In genomic region chr12:3035815-3036702, GRCh38 we compare ENCODE assay signal across 8 cellular contexts. TPM values are rescaled to one million over a fixed set of nuclear protein-coding genes. Genes with fewer than 3 reads are reported as not detected.
DNase-seq lines count a peak whose midpoint lies in the region; ATAC-seq and TF ChIP-seq lines count a peak whose summit lies in the region.
"Had no signal": no experiment of that assay in that cellular context is flagged by ENCODE, and none has a peak within 500 bp of the region (broad histone marks: within the 10 kb centered on the region; RNA-seq: fewer than 3 reads in every experiment).

No MANE protein-coding gene starts in this region.

- TF ChIP-seq CTCF in Loucy (conservative IDR thresholded peaks at IDR 0.05; ENCODE audit: low read length), result peak; percentile 57

- DNase-seq in EH (ENCODE audit: low read depth) (peak; percentile 18), dermis blood vessel endothelial cell (peak; percentile 56), occipital lobe (lab: John Stamatoyannopoulos, UW) (peak; percentile 48), SHP77 treated with DMSO at 0.1 percent for 48 hours (lab: John Stamatoyannopoulos, UW) (no peak)
- no peak for DNase-seq in activated T-cell treated with anti-CD3 and anti-CD28 coated beads, Interleukin-2, amount 50 U/mL, for 48 hours
- DNase-seq: mammary epithelial cell had no signal

- no peak overlapping the region for H3K4me2 ChIP-seq in Loucy (ENCODE audit: low read depth, low read length, poor library complexity, severe bottlenecking)

- no peaks in the 10 kb centered on the region for H3K36me3 ChIP-seq in Loucy (ENCODE audit: insufficient read depth, low read length)

- no peaks in the 10 kb centered on the region for H3K79me2 ChIP-seq in Loucy (ENCODE audit: insufficient read depth, low read length)

- H3K9me3 ChIP-seq in Loucy (ENCODE audit: insufficient read depth, low read depth, low read length), result no peaks in the 10 kb centered on the region

- no peaks in the 10 kb centered on the region for H3K9me2 ChIP-seq in Loucy (replicated peaks; ENCODE audit: low read depth, low read length)

- no peak overlapping the region for H2AFZ ChIP-seq in Loucy (ENCODE audit: low read length)

- H3K27me3 ChIP-seq in Loucy (ENCODE audit: insufficient read depth, low read length, poor library complexity, severe bottlenecking), result no peaks in the 10 kb centered on the region

- no peak overlapping the region for H3K4me3 ChIP-seq in Loucy (ENCODE audit: low read length, poor library complexity, severe bottlenecking)

- no peaks in the 10 kb centered on the region for H3F3A ChIP-seq in Loucy (ENCODE audit: low read depth)

- H3K4me1 ChIP-seq in Loucy (ENCODE audit: insufficient read depth, low read length, poor library complexity, severe bottlenecking), result no peaks in the 10 kb centered on the region

- H3K9ac ChIP-seq in Loucy (ENCODE audit: low read depth, low read length, poor library complexity, severe bottlenecking), result no peak overlapping the region

- no peak for ATAC-seq in esophagus mucosa

- H4K20me1 ChIP-seq in Loucy (ENCODE audit: insufficient read depth, low read length, poor library complexity, severe bottlenecking), result no peaks in the 10 kb centered on the region

RNA-seq across cellular contexts. Expression of gene TSPAN9, which starts 41.1 kb away (rescaled TPM):
- total RNA-seq in dermis blood vessel endothelial cell (70.8 and 125 TPM in 2 replicates), occipital lobe (8.4 TPM), esophagus mucosa (15.9 TPM)

Comparison
In these comparisons a context has a peak if more than half of its experiments do, and no peak if none do; other contexts are left out.
1. DNase-seq: peak in EH (single experiment), dermis blood vessel endothelial cell (single experiment) and occipital lobe (single experiment); none in SHP77 treated with DMSO at 0.1 percent for 48 hours (single experiment) and activated T-cell treated with anti-CD3 and anti-CD28 coated beads, Interleukin-2, amount 50 U/mL, for 48 hours (0 of 2).